ENCODE assay signal across 17 cellular contexts in the genomic region with DNA sequence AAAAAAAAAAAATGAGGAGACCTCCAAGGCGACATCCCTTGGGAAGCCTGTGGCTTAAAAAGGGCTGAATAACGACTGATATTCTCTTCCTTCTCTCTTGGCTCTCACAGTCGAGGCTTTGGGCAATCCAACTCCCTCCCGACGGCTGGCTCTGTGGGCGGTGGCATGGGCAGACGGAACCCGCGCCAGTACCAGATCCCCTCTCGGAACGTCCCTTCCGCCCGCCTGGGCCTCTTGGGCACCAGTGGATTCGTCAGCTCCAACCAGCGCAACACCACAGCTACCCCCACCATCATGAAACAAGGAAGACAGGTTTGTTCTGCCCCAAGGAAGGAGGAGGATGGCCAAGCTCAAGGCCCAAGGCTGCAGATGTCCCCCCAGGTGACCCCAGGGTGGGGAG.
"Had no signal": no experiment of that assay in that cellular context is flagged by ENCODE, and none has a peak within 500 bp of the region (broad histone marks: within the 10 kb centered on the region; RNA-seq: fewer than 3 reads in every experiment).

No MANE protein-coding gene starts in this region.

- H3K27ac ChIP-seq: thyroid gland had no signal

- H3K27me3 ChIP-seq: body of pancreas, stomach, thyroid gland, vagina had no signal

- H3K36me3 Mint-ChIP-seq: activated CD8-positive, alpha-beta memory T cell treated with anti-CD3 and anti-CD28 coated beads, Interleukin-2, amount 10 ng/mL, durations not matched to agents 7 days and 5 days; naive thymus-derived CD8-positive, alpha-beta T cell had no signal

- DNase-seq: activated CD4-positive, alpha-beta T cell treated with anti-CD3 and anti-CD28 coated beads, Interleukin-2, amount 50 U/mL, for 48 hours; activated CD4-positive, CD25-positive, alpha-beta regulatory T cell treated with anti-CD3 and anti-CD28 coated beads, Interleukin-2, amount 50 U/mL, for 72 hours; activated CD8-positive, alpha-beta memory T cell treated with anti-CD3 and anti-CD28 coated beads, Interleukin-2, amount 10 ng/mL, durations not matched to agents 7 days and 5 days; activated gamma-delta T cell treated with Interleukin-2 at 50 U/mL for 16 hours; activated T-cell treated with anti-CD3 and anti-CD28 coated beads, Interleukin-2, amount 50 U/mL, for 72 hours; body of pancreas; effector memory CD8-positive, alpha-beta T cell; hippocampal formation; lower lobe of right lung; naive thymus-derived CD8-positive, alpha-beta T cell; small intestine; stomach; SW 1271; thyroid gland had no signal

- H3K9me3 ChIP-seq: body of pancreas, lower lobe of right lung, stomach, thyroid gland, vagina had no signal

- H3K4me3 Mint-ChIP-seq: activated CD8-positive, alpha-beta memory T cell treated with anti-CD3 and anti-CD28 coated beads, Interleukin-2, amount 10 ng/mL, durations not matched to agents 7 days and 5 days; central memory CD8-positive, alpha-beta T cell; dendritic cell treated with granulocyte-macrophage colony-stimulating factor and Interleukin-4, amounts not matched to agents 40 ng/mL and 50 ng/mL, for 4 days had no signal

- H3K4me3 ChIP-seq: body of pancreas, lower lobe of right lung, stomach, thyroid gland, vagina had no signal

- ATAC-seq: activated T-cell treated with anti-CD3 and anti-CD28 coated beads, Interleukin-2, amount 50 U/mL, for 72 hours; body of pancreas; effector memory CD8-positive, alpha-beta T cell had no signal

- H3K9me3 Mint-ChIP-seq: activated T-cell treated with anti-CD3 and anti-CD28 coated beads, Interleukin-2, amount 50 U/mL, for 72 hours; central memory CD8-positive, alpha-beta T cell; dendritic cell treated with granulocyte-macrophage colony-stimulating factor and Interleukin-4, amounts not matched to agents 40 ng/mL and 50 ng/mL, for 4 days; effector memory CD8-positive, alpha-beta T cell; naive thymus-derived CD8-positive, alpha-beta T cell had no signal

- H3K27ac Mint-ChIP-seq: activated CD8-positive, alpha-beta memory T cell treated with anti-CD3 and anti-CD28 coated beads, Interleukin-2, amount 10 ng/mL, durations not matched to agents 7 days and 5 days; activated T-cell treated with anti-CD3 and anti-CD28 coated beads, Interleukin-2, amount 50 U/mL, for 72 hours; effector memory CD8-positive, alpha-beta T cell had no signal

- H3K36me3 ChIP-seq: thyroid gland had no signal
